Comparison of ENCODE assay signal across 25 cellular contexts in the genomic region with DNA sequence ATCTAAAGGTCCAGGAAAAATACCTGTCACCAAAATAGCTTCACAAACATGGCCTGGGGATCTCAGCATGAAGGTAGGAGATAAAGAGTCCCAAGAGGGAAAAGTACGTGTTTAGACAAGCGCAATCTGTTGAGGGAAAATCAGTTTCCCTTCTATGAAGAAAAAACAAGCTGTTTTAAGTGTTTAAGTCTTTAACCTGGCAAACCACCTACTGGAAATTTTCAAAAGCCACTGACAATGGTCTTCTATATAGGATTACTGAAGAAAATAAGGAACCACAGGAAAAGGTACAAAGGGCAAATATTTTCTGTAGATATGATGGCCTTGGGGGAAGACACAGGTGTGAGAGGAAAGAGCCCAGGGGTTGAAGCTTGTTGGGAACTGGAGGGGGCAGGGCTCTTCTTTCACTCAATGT. TPM values are rescaled to one million over a fixed set of nuclear protein-coding genes. Genes with fewer than 3 reads are reported as not detected.
DNase-seq lines count a peak whose midpoint lies in the region; ATAC-seq, FAIRE-seq and TF ChIP-seq lines count a peak whose summit lies in the region.
"Had no signal": no experiment of that assay in that cellular context is flagged by ENCODE, and none has a peak within 500 bp of the region (broad histone marks: within the 10 kb centered on the region; RNA-seq: fewer than 3 reads in every experiment).

No MANE protein-coding gene starts in this region.

- H3K36me3 ChIP-seq in hepatocyte (replicated peaks; ENCODE audit: insufficient read depth, low read depth) (peaks cover 8% of the 10 kb centered on the region), small intestine (ENCODE audit: control insufficient read depth in 2 of 2, insufficient read depth in 2 of 2, low read length in 2 of 2) (peaks cover 15 to 28% of the 10 kb centered on the region in 2 donors)
- peaks cover 20% of the 10 kb centered on the region for H3K36me3 ChIP-seq in CD8-positive, alpha-beta memory T cell (ENCODE audit: insufficient read depth, low read length)

- no peak for TF ChIP-seq CTCF in hepatocyte (IDR thresholded peaks at IDR 0.05; ENCODE audit: poor library complexity)

- H3K9me3 Mint-ChIP-seq in activated naive CD4-positive, alpha-beta T cell treated with anti-CD3 and anti-CD28 coated beads for 36 hours = no peaks in the 10 kb centered on the region
- no peaks in the 10 kb centered on the region for H3K9me3 Mint-ChIP-seq in activated naive CD4-positive, alpha-beta T cell treated with anti-CD3 and anti-CD28 coated beads, Interleukin-2, amount 50 U/mL, for 72 hours
- no peaks in the 10 kb centered on the region for H3K9me3 Mint-ChIP-seq in CD8-positive, alpha-beta memory T cell
- no peaks in the 10 kb centered on the region for H3K9me3 Mint-ChIP-seq in T-cell

- peak overlapping the region; percentile 36 for H3K4me2 ChIP-seq in hepatocyte
- H3K4me2 ChIP-seq: SK-N-SH had no signal

- no peaks in the 10 kb centered on the region for H4K20me1 ChIP-seq in hepatocyte (ENCODE audit: insufficient read depth, poor library complexity, severe bottlenecking)

- CTCF ChIA-PET in activated naive CD4-positive, alpha-beta T cell treated with anti-CD3 and anti-CD28 coated beads for 36 hours (lab: Charles Lee) = interaction anchor here (1.4 kb wide), 1 partner anchor 45 kb away, joined by 5 read pairs; no protein-coding TSS in a partner anchor
- CTCF ChIA-PET in CD8-positive, alpha-beta memory T cell (lab: Charles Lee) = no interaction called here
- CTCF ChIA-PET in T-cell (lab: Charles Lee) = interaction anchor here in 1 of 2 donors (1.1 kb wide), 1 partner anchor 207 kb away, joined by 3 read pairs; no protein-coding TSS in a partner anchor

- peak overlapping the region; percentile 24 for H3K27ac Mint-ChIP-seq in activated naive CD4-positive, alpha-beta T cell treated with anti-CD3 and anti-CD28 coated beads for 36 hours
- no peak overlapping the region for H3K27ac Mint-ChIP-seq in activated naive CD4-positive, alpha-beta T cell treated with anti-CD3 and anti-CD28 coated beads, Interleukin-2, amount 50 U/mL, for 72 hours
- peak overlapping the region in 2 of 8 donors; percentile 1 to 74 for H3K27ac Mint-ChIP-seq in CD8-positive, alpha-beta memory T cell
- no peak overlapping the region for H3K27ac Mint-ChIP-seq in T-cell

- no peak for ATAC-seq in activated naive CD4-positive, alpha-beta T cell treated with anti-CD3 and anti-CD28 coated beads, Interleukin-2, amount 50 U/mL, for 72 hours
- ATAC-seq in T-cell (replicated peaks in 1 of 4) = no peak
- ATAC-seq: K562 had no signal

- intact Hi-C loops in activated naive CD4-positive, alpha-beta T cell treated with anti-CD3 and anti-CD28 coated beads for 36 hours (cut with micrococcal nuclease) = no loop called here

- DNase-seq in activated naive CD4-positive, alpha-beta T cell treated with anti-CD3 and anti-CD28 coated beads for 36 hours = no peak
- DNase-seq in activated naive CD4-positive, alpha-beta T cell treated with anti-CD3 and anti-CD28 coated beads, Interleukin-2, amount 50 U/mL, for 72 hours (ENCODE audit: low spot score in 2 of 2) = no peak
- DNase-seq in HuH-7.5 (ENCODE audit: low spot score) = peak; percentile 35
- peak; percentile 32 for DNase-seq in hepatocyte (ENCODE audit: low spot score)
- DNase-seq in small intestine = peak; percentile 71
- no peak for DNase-seq in CD8-positive, alpha-beta memory T cell
- DNase-seq in CD1c-positive myeloid dendritic cell (ENCODE audit: extremely low spot score) = no peak
- DNase-seq in T-cell = no peak
- DNase-seq: 8988T; AML-193; C1 segment of cervical spinal cord; DMS79; H7; MM.1S; NCI-H1048; NCI-H1417 treated with DMSO at 0.1 percent for 48 hours; NCI-H1930; NCI-H226; NCI-H510A treated with DMSO at 0.1 percent for 48 hours; NCI-H774; NK-92 treated with Interleukin-12 subunit alpha and Interleukin-12 subunit beta, amount 100 ng/mL, for 24 hours; SHP77 treated with DMSO at 0.1 percent for 48 hours; SK-N-SH had no signal

- H2AFZ ChIP-seq in hepatocyte = no peak overlapping the region

- no peak overlapping the region for H3K4me3 Mint-ChIP-seq in activated naive CD4-positive, alpha-beta T cell treated with anti-CD3 and anti-CD28 coated beads for 36 hours
- no peak overlapping the region for H3K4me3 Mint-ChIP-seq in CD8-positive, alpha-beta memory T cell
- H3K4me3 Mint-ChIP-seq in T-cell = no peak overlapping the region

- H3K27me3 ChIP-seq in hepatocyte (no peaks in the 10 kb centered on the region), small intestine (ENCODE audit: control insufficient read depth in 2 of 2, insufficient read depth in 2 of 2, low read length in 2 of 2) (no peaks in the 10 kb centered on the region)
- no peaks in the 10 kb centered on the region for H3K27me3 ChIP-seq in CD8-positive, alpha-beta memory T cell (ENCODE audit: insufficient read depth, low read length, poor library complexity, severe bottlenecking)

- no peak for FAIRE-seq in small intestine (lab: Jason Lieb, UNC)
- FAIRE-seq: K562 had no signal

- 57% methylated on average over 2 of the region's 2 CpGs for WGBS in hepatocyte (ENCODE audit: low lambda C conversion rate, missing lambda C conversion rate)
- 29 to 81% (median 46%) methylated on average over 2 of the region's 2 CpGs for WGBS in small intestine, 3 donors

- H3K9me3 ChIP-seq in hepatocyte (ENCODE audit: low read depth) (no peaks in the 10 kb centered on the region), small intestine (ENCODE audit: control insufficient read depth, low read depth) (no peaks in the 10 kb centered on the region)
- H3K9me3 ChIP-seq in CD8-positive, alpha-beta memory T cell (ENCODE audit: low read length) = no peaks in the 10 kb centered on the region
- H3K9me3 ChIP-seq: SK-N-SH had no signal

- peaks cover 52% of the 10 kb centered on the region for H3K36me3 Mint-ChIP-seq in activated naive CD4-positive, alpha-beta T cell treated with anti-CD3 and anti-CD28 coated beads for 36 hours (ENCODE audit: low read depth)
- peaks cover 20 to 26% of the 10 kb centered on the region in 2 donors for H3K36me3 Mint-ChIP-seq in activated naive CD4-positive, alpha-beta T cell treated with anti-CD3 and anti-CD28 coated beads, Interleukin-2, amount 50 U/mL, for 72 hours
- H3K36me3 Mint-ChIP-seq in CD8-positive, alpha-beta memory T cell = peaks cover 25 to 83% (median 35%) of the 10 kb centered on the region in 3 donors
- H3K36me3 Mint-ChIP-seq in T-cell = peaks cover 73% of the 10 kb centered on the region

- no peaks in the 10 kb centered on the region for H3K4me1 Mint-ChIP-seq in activated naive CD4-positive, alpha-beta T cell treated with anti-CD3 and anti-CD28 coated beads for 36 hours (ENCODE audit: low read depth)
- H3K4me1 Mint-ChIP-seq in CD8-positive, alpha-beta memory T cell = no peaks in the 10 kb centered on the region
- H3K4me1 Mint-ChIP-seq in T-cell = no peaks in the 10 kb centered on the region

- H3K4me3 ChIP-seq in hepatocyte = no peak overlapping the region
- H3K4me3 ChIP-seq in small intestine (ENCODE audit: low read depth in 1 of 2, low read length in 2 of 2) = no peak overlapping the region
- no peak overlapping the region for H3K4me3 ChIP-seq in CD8-positive, alpha-beta memory T cell (ENCODE audit: low read length)
- H3K4me3 ChIP-seq: K562 had no signal

- no peaks in the 10 kb centered on the region for H3K27me3 Mint-ChIP-seq in activated naive CD4-positive, alpha-beta T cell treated with anti-CD3 and anti-CD28 coated beads for 36 hours (ENCODE audit: low read depth)
- no peaks in the 10 kb centered on the region for H3K27me3 Mint-ChIP-seq in CD8-positive, alpha-beta memory T cell
- no peaks in the 10 kb centered on the region for H3K27me3 Mint-ChIP-seq in T-cell

- no peaks in the 10 kb centered on the region for H3K9me2 ChIP-seq in hepatocyte (replicated peaks; ENCODE audit: insufficient read depth)
- H3K9me2 ChIP-seq: SK-N-SH had no signal

- H3K27ac ChIP-seq in hepatocyte (peak overlapping the region; percentile 86), small intestine (ENCODE audit: low read depth in 1 of 2, low read length in 1 of 2) (no peak overlapping the region)
- no peak overlapping the region for H3K27ac ChIP-seq in CD8-positive, alpha-beta memory T cell (ENCODE audit: low read depth, low read length)
- H3K27ac ChIP-seq: RWPE1 had no signal

- POLR2A ChIA-PET in CD8-positive, alpha-beta memory T cell (lab: Charles Lee) = no interaction called here
- POLR2A ChIA-PET in T-cell (lab: Charles Lee) = no interaction called here

- peaks cover 5% of the 10 kb centered on the region for H3K4me1 ChIP-seq in hepatocyte (ENCODE audit: insufficient read depth)
- H3K4me1 ChIP-seq in small intestine (ENCODE audit: control insufficient read depth in 2 of 2, insufficient read depth in 1 of 2, low read depth in 1 of 2, low read length in 1 of 2) = peaks cover 0 to 3% of the 10 kb centered on the region in 2 donors
- no peaks in the 10 kb centered on the region for H3K4me1 ChIP-seq in CD8-positive, alpha-beta memory T cell (ENCODE audit: insufficient read depth, low read length)

- H3K79me2 ChIP-seq in hepatocyte = peaks cover 14% of the 10 kb centered on the region

RNA-seq across cellular contexts. Expression of gene ALDH18A1, which starts 21.2 kb away (rescaled TPM):
- 10 to 100 TPM; 82.1 to 91.7 TPM for total RNA-seq in activated naive CD4-positive, alpha-beta T cell treated with anti-CD3 and anti-CD28 coated beads for 36 hours
- total RNA-seq in activated naive CD4-positive, alpha-beta T cell treated with anti-CD3 and anti-CD28 coated beads, Interleukin-2, amount 50 U/mL, for 72 hours = 100 to 1,000 TPM in 1 of 2 donors, 10 to 100 TPM in 1; 57.1 to 119 TPM
- total RNA-seq in hepatocyte (136 and 168 TPM in 2 replicates), T-cell (10 to 100 TPM; 24.7 to 32.7 (median 28.4) TPM)
- polyA plus RNA-seq in hepatocyte (105 and 106 TPM in 2 replicates), small intestine (10 to 100 TPM; 46.5 to 74.0 (median 67.3) TPM)
- 10 to 100 TPM; 89.1 to 89.6 TPM for total RNA-seq in CD8-positive, alpha-beta memory T cell
- 66.9 TPM for polyA plus RNA-seq in CD8-positive, alpha-beta memory T cell

RNA-seq across cellular contexts. Expression of gene TCTN3, which starts 58.4 kb away (rescaled TPM):
- total RNA-seq in activated naive CD4-positive, alpha-beta T cell treated with anti-CD3 and anti-CD28 coated beads for 36 hours = 10 to 100 TPM; 17.6 to 19.2 TPM
- 10 to 100 TPM; 12.2 to 22.2 TPM for total RNA-seq in activated naive CD4-positive, alpha-beta T cell treated with anti-CD3 and anti-CD28 coated beads, Interleukin-2, amount 50 U/mL, for 72 hours
- total RNA-seq in hepatocyte (46.2 and 46.4 TPM in 2 replicates), T-cell (10 to 100 TPM; 16.2 to 20.2 (median 18.8) TPM)
- polyA plus RNA-seq in hepatocyte (52.8 and 55.6 TPM in 2 replicates), small intestine (10 to 100 TPM in 2 of 3 donors, 1 to 10 TPM in 1; 7.8 to 19.5 (median 11.0) TPM)
- total RNA-seq in CD8-positive, alpha-beta memory T cell = 10 to 100 TPM; 32.1 to 32.7 TPM
- 59.1 TPM for polyA plus RNA-seq in CD8-positive, alpha-beta memory T cell

Comparison
In these comparisons a context has a peak if more than half of its experiments do, and no peak if none do; other contexts are left out.
1. DNase-seq: peak in HuH-7.5 (single experiment), hepatocyte (single experiment) and small intestine (single experiment); none in activated naive CD4-positive, alpha-beta T cell treated with anti-CD3 and anti-CD28 coated beads for 36 hours (single experiment), activated naive CD4-positive, alpha-beta T cell treated with anti-CD3 and anti-CD28 coated beads, Interleukin-2, amount 50 U/mL, for 72 hours (0 of 2), CD8-positive, alpha-beta memory T cell (0 of 5), CD1c-positive myeloid dendritic cell (single experiment) and T-cell (0 of 34).